In the genomic region with DNA sequence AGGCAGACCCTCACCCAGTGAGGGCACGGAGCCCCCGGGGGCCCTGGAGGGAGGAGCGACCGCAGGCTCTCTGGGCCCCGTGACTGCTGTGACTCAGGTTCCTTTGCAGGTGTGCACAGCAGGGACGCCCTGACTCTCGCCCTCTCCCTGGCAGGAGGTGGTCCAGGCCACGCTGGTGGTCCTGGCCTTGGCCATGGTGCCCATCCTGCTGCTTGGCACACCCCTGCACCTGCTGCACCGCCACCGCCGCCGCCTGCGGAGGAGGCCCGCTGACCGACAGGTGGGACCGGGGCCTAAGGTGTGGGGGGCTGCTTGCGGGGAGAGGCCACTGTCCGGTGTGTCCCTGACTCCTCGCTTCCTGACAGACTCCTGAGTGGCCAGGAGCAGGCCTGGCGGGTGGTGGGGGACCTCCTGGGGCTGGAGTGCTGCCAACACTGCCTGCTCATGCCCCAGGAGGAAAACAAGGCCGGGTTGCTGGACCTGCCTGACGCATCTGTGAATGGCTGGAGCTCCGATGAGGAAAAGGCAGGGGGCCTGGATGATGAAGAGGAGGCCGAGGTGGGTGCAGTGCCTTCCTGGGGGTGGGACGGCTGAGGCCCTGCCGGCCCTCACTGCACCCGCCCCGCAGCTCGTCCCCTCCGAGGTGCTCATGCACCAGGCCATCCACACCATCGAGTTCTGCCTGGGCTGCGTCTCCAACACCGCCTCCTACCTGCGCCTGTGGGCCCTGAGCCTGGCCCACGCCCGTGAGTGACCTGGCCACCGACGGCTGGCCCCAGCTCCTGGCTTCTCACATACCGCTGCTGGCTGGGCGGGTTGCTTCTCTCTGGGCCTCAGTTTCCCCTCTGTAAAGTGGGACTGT, we compare ENCODE assay signal across 21 cellular contexts. TPM values are rescaled to one million over a fixed set of nuclear protein-coding genes. Genes with fewer than 3 reads are reported as not detected.
DNase-seq lines count a peak whose midpoint lies in the region; ATAC-seq lines count a peak whose summit lies in the region.
"Had no signal": no experiment of that assay in that cellular context is flagged by ENCODE, and none has a peak within 500 bp of the region (broad histone marks: within the 10 kb centered on the region; RNA-seq: fewer than 3 reads in every experiment).

No MANE protein-coding gene starts in this region.

- intact Hi-C loops in right cardiac atrium (cut with DNase I), result no loop called here
- intact Hi-C loops in left cardiac atrium (cut with DNase I), result no loop called here

- no peak overlapping the region for H3K27ac ChIP-seq in right cardiac atrium (ENCODE audit: low read length)
- H3K27ac ChIP-seq: lower lobe of right lung, upper lobe of left lung had no signal

- DNase-seq in right cardiac atrium (peak in 2 of 3 donors; percentile 50 to 54), left cardiac atrium (no peak), ecto neural progenitor cell (ENCODE audit: low spot score) (peak; percentile 44), NCI-H226 (no peak), NCI-H774 (lab: John Stamatoyannopoulos, UW) (no peak)
- DNase-seq: ACHN; activated CD4-positive, alpha-beta memory T cell treated with anti-CD3 and anti-CD28 coated beads, Interleukin-2, amount 10 ng/mL, durations not matched to agents 7 days and 5 days; CD8-positive, alpha-beta T cell; central memory CD4-positive, alpha-beta T cell; EL; KBM-7; lower lobe of right lung; naive thymus-derived CD4-positive, alpha-beta T cell; NCI-H1048; NCI-H82; stimulated activated naive CD4-positive, alpha-beta T cell; SW 1271 had no signal

- ATAC-seq in right cardiac atrium (no peak), left cardiac atrium (no peak), GM18861 (IDR thresholded peaks at IDR 0.05; ENCODE audit: unreplicated experiment) (no peak)
- ATAC-seq: activated T-helper 17 cell treated with anti-CD3 and anti-CD28 coated beads, Interleukin-2, amount 50 U/mL, for 72 hours; CD8-positive, alpha-beta T cell; lower lobe of right lung; naive thymus-derived CD4-positive, alpha-beta T cell had no signal

- no peaks in the 10 kb centered on the region for H3K9me3 ChIP-seq in right cardiac atrium (ENCODE audit: control insufficient read depth, low read length)
- H3K9me3 ChIP-seq: lower lobe of right lung, upper lobe of left lung had no signal

- 88% methylated on average over 40 of the region's 40 CpGs for WGBS in right cardiac atrium

- H3K4me3 ChIP-seq in right cardiac atrium (ENCODE audit: low read length), result no peak overlapping the region
- H3K4me3 ChIP-seq: lower lobe of right lung, upper lobe of left lung had no signal

- H3K4me1 ChIP-seq in right cardiac atrium (ENCODE audit: control insufficient read depth, insufficient read depth, low read length), result no peaks in the 10 kb centered on the region
- H3K4me1 ChIP-seq: lower lobe of right lung had no signal

- no peaks in the 10 kb centered on the region for H3K27me3 ChIP-seq in right cardiac atrium (ENCODE audit: control insufficient read depth, insufficient read depth)
- H3K27me3 ChIP-seq: upper lobe of left lung had no signal

RNA-seq across cellular contexts. Expression of a gene that starts 10.9 kb away (rescaled TPM):
- total RNA-seq in right cardiac atrium (10 to 100 TPM; 23.4 to 40.2 (median 36.6) TPM), left cardiac atrium (10 to 100 TPM; 39.5 to 51.7 TPM)
- polyA plus RNA-seq in right cardiac atrium, result 38.3 TPM

RNA-seq across cellular contexts. Expression of a gene that starts 19.3 kb away (rescaled TPM):
- total RNA-seq in right cardiac atrium, result 100 to 1,000 TPM; 334 to 454 (median 391) TPM
- polyA plus RNA-seq in right cardiac atrium, result 642 TPM
- total RNA-seq in left cardiac atrium, result 100 to 1,000 TPM; 304 to 342 TPM

RNA-seq across cellular contexts. Expression of a gene that starts 39.6 kb away (rescaled TPM):
- 1 to 10 TPM; 3.8 to 5.7 (median 4.9) TPM for total RNA-seq in right cardiac atrium
- 2.9 TPM for polyA plus RNA-seq in right cardiac atrium
- total RNA-seq in left cardiac atrium, result 1 to 10 TPM; 6.2 to 8.9 TPM
- total RNA-seq: activated CD4-positive, alpha-beta memory T cell treated with anti-CD3 and anti-CD28 coated beads, Interleukin-2, amount 10 ng/mL, durations not matched to agents 7 days and 5 days; CD8-positive, alpha-beta T cell; progenitor cell of endocrine pancreas had no signal

RNA-seq across cellular contexts. Expression of a gene that starts 45.8 kb away (rescaled TPM):
- total RNA-seq in right cardiac atrium (10 to 100 TPM in 3 of 4 donors, 1 to 10 TPM in 1; 9.0 to 13.2 (median 11.9) TPM), left cardiac atrium (10 to 100 TPM; 12.5 to 15.1 TPM)
- polyA plus RNA-seq in right cardiac atrium, result 6.9 TPM

Comparison
In these comparisons a context has a peak if more than half of its experiments do, and no peak if none do; other contexts are left out.
1. DNase-seq: peak in right cardiac atrium (2 of 3) and ecto neural progenitor cell (single experiment); none in left cardiac atrium (single experiment), NCI-H226 (single experiment) and NCI-H774 (single experiment).